16 cellular contexts compared by ENCODE assay signal in the genomic region with DNA sequence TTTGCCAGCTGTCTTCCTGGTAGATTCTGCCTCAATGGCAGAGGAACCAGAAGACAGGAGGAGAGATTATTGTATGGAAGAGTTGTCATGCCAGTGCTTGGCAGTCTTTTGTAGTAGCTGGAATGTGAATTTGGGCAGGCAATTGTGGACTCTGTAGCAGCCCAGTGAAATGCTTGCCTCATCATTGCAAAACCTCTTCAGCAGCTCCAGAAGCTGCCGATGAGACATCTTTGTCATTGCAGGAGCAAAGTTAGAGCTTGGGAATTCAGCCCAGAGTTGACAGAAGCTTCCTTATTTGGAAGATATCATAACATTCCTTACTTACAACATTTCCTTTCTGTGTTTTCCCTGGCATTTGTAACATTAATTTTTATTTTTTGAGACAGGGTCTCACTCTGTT.
DNase-seq lines count a peak whose midpoint lies in the region; ATAC-seq, FAIRE-seq and TF ChIP-seq lines count a peak whose summit lies in the region.
"Had no signal": no experiment of that assay in that cellular context is flagged by ENCODE, and none has a peak within 500 bp of the region (broad histone marks: within the 10 kb centered on the region; RNA-seq: fewer than 3 reads in every experiment).

No MANE protein-coding gene starts in this region.

- ATAC-seq in gastrocnemius medialis, result no peak

- FAIRE-seq in bronchial epithelial cell (lab: Jason Lieb, UNC), result no peak
- FAIRE-seq: H1 had no signal

- H3K36me3 ChIP-seq in bronchial epithelial cell (ENCODE audit: control insufficient read depth, insufficient read depth, low read length) (no peaks in the 10 kb centered on the region), tibial artery (no peaks in the 10 kb centered on the region), gastrocnemius medialis (no peaks in the 10 kb centered on the region)
- H3K36me3 ChIP-seq: HAP-1 had no signal

- no peak for TF ChIP-seq CTCF in AG10803 (conservative IDR thresholded peaks at IDR 0.05; ENCODE audit: low read length)
- TF ChIP-seq CTCF in bronchial epithelial cell (IDR thresholded peaks at IDR 0.05; ENCODE audit: insufficient read depth, low read length, severe bottlenecking), result no peak
- TF ChIP-seq CTCF in fibroblast of pulmonary artery (IDR thresholded peaks at IDR 0.05; ENCODE audit: low read length, missing control alignments), result no peak
- TF ChIP-seq CTCF in tibial artery (IDR thresholded peaks at IDR 0.05), result no peak
- no peak for TF ChIP-seq CTCF in gastrocnemius medialis (IDR thresholded peaks at IDR 0.05 in 4 of 5, conservative IDR thresholded peaks at IDR 0.05 in 1 of 5)

- no peak overlapping the region for H3K27ac ChIP-seq in tibial artery
- H3K27ac ChIP-seq in gastrocnemius medialis, result no peak overlapping the region
- H3K27ac ChIP-seq: HL-60 had no signal

- no peak overlapping the region for H3K4me3 ChIP-seq in AG10803 (ENCODE audit: low read length)
- H3K4me3 ChIP-seq in bronchial epithelial cell (ENCODE audit: low read depth, low read length), result no peak overlapping the region
- H3K4me3 ChIP-seq in fibroblast of pulmonary artery (replicated peaks; ENCODE audit: low read depth, low read length), result no peak overlapping the region
- H3K4me3 ChIP-seq in tibial artery, result no peak overlapping the region
- H3K4me3 ChIP-seq in gastrocnemius medialis, result no peak overlapping the region
- H3K4me3 ChIP-seq: HAP-1 had no signal

- H3K9me3 ChIP-seq in tibial artery (no peaks in the 10 kb centered on the region), gastrocnemius medialis (no peaks in the 10 kb centered on the region)
- H3K9me3 ChIP-seq: HAP-1 had no signal

- in situ Hi-C loops in gastrocnemius medialis (cut with MboI; ENCODE audit: low sequenced_read_pairs in 4 of 4), result no loop called here

- DNase-seq in AG10803 (ENCODE audit: low read depth) (peak; percentile 0), bronchial epithelial cell (ENCODE audit: low read depth) (peak; percentile 46), fibroblast of pulmonary artery (ENCODE audit: low read depth) (peak; percentile 55), tibial artery (peak; percentile 23 to 54), NCI-H1694 (lab: John Stamatoyannopoulos, UW) (no peak), mesenteric fat pad (ENCODE audit: low spot score) (no peak), gastrocnemius medialis (no peak)
- DNase-seq: 8988T; ACHN; C1 segment of cervical spinal cord; Calu3; CD4-positive, alpha-beta T cell; DMS 273 treated with DMSO at 0.1 percent for 48 hours had no signal

- H3K27me3 ChIP-seq in bronchial epithelial cell (ENCODE audit: control insufficient read depth, insufficient read depth, low read length), result no peaks in the 10 kb centered on the region
- no peaks in the 10 kb centered on the region for H3K27me3 ChIP-seq in tibial artery
- no peaks in the 10 kb centered on the region for H3K27me3 ChIP-seq in gastrocnemius medialis

- no peak for TF ChIP-seq POLR2A in gastrocnemius medialis (IDR thresholded peaks at IDR 0.05)

- intact Hi-C loops in tibial artery (cut with DNase I; ENCODE audit: low total_unique reads) (no loop called here), gastrocnemius medialis (cut with DNase I; ENCODE audit: low total_unique reads) (no loop called here)

- H3K4me1 ChIP-seq in tibial artery (no peaks in the 10 kb centered on the region), gastrocnemius medialis (no peaks in the 10 kb centered on the region)
- H3K4me1 ChIP-seq: HAP-1 had no signal

Comparison
In these comparisons a context has a peak if more than half of its experiments do, and no peak if none do; other contexts are left out.
1. DNase-seq: peak in AG10803 (single experiment), bronchial epithelial cell (single experiment), fibroblast of pulmonary artery (single experiment) and tibial artery (2 of 2); none in NCI-H1694 (single experiment), mesenteric fat pad (single experiment) and gastrocnemius medialis (0 of 2).